Comparison of ENCODE assay signal across 19 cellular contexts in genomic region chr10:118844731-118845573, GRCh38.
DNase-seq lines count a peak whose midpoint lies in the region; ATAC-seq and TF ChIP-seq lines count a peak whose summit lies in the region.
"Had no signal": no experiment of that assay in that cellular context is flagged by ENCODE, and none has a peak within 500 bp of the region (broad histone marks: within the 10 kb centered on the region; RNA-seq: fewer than 3 reads in every experiment).

No MANE protein-coding gene starts in this region.

- no peak for TF ChIP-seq CTCF in SK-N-SH (IDR thresholded peaks at IDR 0.05)
- no peak for TF ChIP-seq CTCF in smooth muscle cell (IDR thresholded peaks at IDR 0.05; ENCODE audit: borderline replicate concordance, insufficient read depth, poor library complexity, severe bottlenecking)
- no peak for TF ChIP-seq CTCF in ovary (IDR thresholded peaks at IDR 0.05)

- H4K20me1 ChIP-seq in SK-N-SH (ENCODE audit: insufficient read depth) (no peaks in the 10 kb centered on the region), smooth muscle cell (ENCODE audit: low read depth) (no peaks in the 10 kb centered on the region)

- TF ChIP-seq RAD21 in SK-N-SH (IDR thresholded peaks at IDR 0.05; ENCODE audit: low read length) = no peak

- H3K4me1 ChIP-seq in SK-N-SH (ENCODE audit: control insufficient read depth in 1 of 2, insufficient read depth in 2 of 2, low read depth in 1 of 2, low read length in 1 of 2) = no peaks in the 10 kb centered on the region
- no peaks in the 10 kb centered on the region for H3K4me1 ChIP-seq in smooth muscle cell (ENCODE audit: low read depth)
- H3K4me1 ChIP-seq in ovary (ENCODE audit: insufficient read depth) = no peaks in the 10 kb centered on the region
- H3K4me1 ChIP-seq: gastroesophageal sphincter had no signal

- no peak for TF ChIP-seq EP300 in SK-N-SH (IDR thresholded peaks at IDR 0.05; ENCODE audit: borderline replicate concordance in 1 of 2, low read depth in 1 of 2, low read length in 1 of 2)
- no peak for TF ChIP-seq EP300 in ovary (IDR thresholded peaks at IDR 0.05)

- POLR2A ChIA-PET in SK-N-SH (lab: Yijun Ruan, JAX) = no interaction called here

- no peaks in the 10 kb centered on the region for H3F3A ChIP-seq in SK-N-SH (replicated peaks; ENCODE audit: insufficient read depth)
- H3F3A ChIP-seq in smooth muscle cell (ENCODE audit: low read depth) = no peaks in the 10 kb centered on the region

- no peaks in the 10 kb centered on the region for H3K9me3 ChIP-seq in SK-N-SH
- no peaks in the 10 kb centered on the region for H3K9me3 ChIP-seq in smooth muscle cell (replicated peaks; ENCODE audit: low read depth)
- no peaks in the 10 kb centered on the region for H3K9me3 ChIP-seq in ovary
- H3K9me3 ChIP-seq: gastroesophageal sphincter had no signal

- no peak overlapping the region for H3K9ac ChIP-seq in SK-N-SH
- H3K9ac ChIP-seq in smooth muscle cell (ENCODE audit: low read depth) = no peak overlapping the region

- H3K9me2 ChIP-seq in SK-N-SH = no peaks in the 10 kb centered on the region

- CTCF ChIA-PET in SK-N-SH (lab: Yijun Ruan, JAX) = interaction anchor here (1.2 kb wide), 1 partner anchor 276 kb away, joined by 3 read pairs; no protein-coding TSS in a partner anchor

- TF ChIP-seq POLR2A in ovary (IDR thresholded peaks at IDR 0.05) = no peak

- H3K4me3 ChIP-seq in SK-N-SH (ENCODE audit: low read depth in 2 of 2, low read length in 1 of 2) (no peak overlapping the region), smooth muscle cell (no peak overlapping the region), ovary (no peak overlapping the region)
- H3K4me3 ChIP-seq: gastroesophageal sphincter had no signal

- H2AFZ ChIP-seq in SK-N-SH (ENCODE audit: low read depth) = no peak overlapping the region
- H2AFZ ChIP-seq in smooth muscle cell (ENCODE audit: low read depth) = no peak overlapping the region

- WGBS in SK-N-SH (ENCODE audit: low lambda C conversion rate) = 50% methylated on average over 7 of the region's 7 CpGs
- WGBS in smooth muscle cell (ENCODE audit: low lambda C conversion rate) = 38% methylated on average over 7 of the region's 7 CpGs
- WGBS in ovary, 3 donors = 25 to 29% (median 29%) methylated on average over 7 of the region's 7 CpGs

- DNase-seq in SK-N-SH (no peak), amniotic epithelial cell (ENCODE audit: low read depth) (peak; percentile 91), islet precursor cell (peak; percentile 21), smooth muscle cell (lab: John Stamatoyannopoulos, UW; ENCODE audit: unreplicated experiment) (no peak), ovary (no peak), putamen (ENCODE audit: low spot score) (no peak), activated gamma-delta T cell treated with Interleukin-2 at 50 U/mL for 16 hours (no peak)
- DNase-seq: activated CD4-positive, CD25-positive, alpha-beta regulatory T cell; activated naive CD4-positive, alpha-beta T cell treated with anti-CD3 and anti-CD28 coated beads for 36 hours; DND-41; effector memory CD4-positive, alpha-beta T cell; NCI-H1694; NCI-H524; T-helper 1 cell; trophoblast cell had no signal

- H3K79me2 ChIP-seq in SK-N-SH (ENCODE audit: insufficient read depth) (no peaks in the 10 kb centered on the region), smooth muscle cell (ENCODE audit: low read depth) (no peaks in the 10 kb centered on the region)

- no peak for ATAC-seq in SK-N-SH treated with all-trans-retinoic acid at 6 μM for 48 hours
- ATAC-seq: gastroesophageal sphincter; stimulated activated effector memory CD8-positive, alpha-beta T cell treated with anti-CD3 and anti-CD28 coated beads, Interleukin-12 subunit alpha, Interleukin-12 subunit beta, amount 100 ng/mL, for 72 hours had no signal

- intact Hi-C loops in ovary (cut with DNase I) = no loop called here

- H3K36me3 ChIP-seq in SK-N-SH (replicated peaks in 1 of 2; ENCODE audit: control insufficient read depth in 1 of 2, insufficient read depth in 2 of 2, low read length in 1 of 2) (no peaks in the 10 kb centered on the region), smooth muscle cell (ENCODE audit: low read depth) (no peaks in the 10 kb centered on the region), ovary (no peaks in the 10 kb centered on the region)
- H3K36me3 ChIP-seq: gastroesophageal sphincter had no signal

- no peak overlapping the region for H3K4me2 ChIP-seq in SK-N-SH
- H3K4me2 ChIP-seq in smooth muscle cell = peak overlapping the region; percentile 49

- no peak overlapping the region for H3K27ac ChIP-seq in SK-N-SH (ENCODE audit: low read depth in 2 of 2, low read length in 1 of 2)
- H3K27ac ChIP-seq in smooth muscle cell (ENCODE audit: low read depth) = peak overlapping the region; percentile 69
- no peak overlapping the region for H3K27ac ChIP-seq in ovary
- H3K27ac ChIP-seq: C4-2B, gastroesophageal sphincter had no signal

- H3K27me3 ChIP-seq in SK-N-SH (ENCODE audit: insufficient read depth) (no peaks in the 10 kb centered on the region), smooth muscle cell (ENCODE audit: low read depth) (no peaks in the 10 kb centered on the region), ovary (no peaks in the 10 kb centered on the region)
- H3K27me3 ChIP-seq: gastroesophageal sphincter had no signal

TF ChIP-seq in SK-N-SH treated with all-trans-retinoic acid at 6 μM for 48 hours, 23 proteins besides CTCF, POLR2A, EP300 and RAD21:
- TF ChIP-seq PPARA (CRISPR knock-in tag; IDR thresholded peaks at IDR 0.05; ENCODE audit: borderline replicate concordance) (no peak), ISL1 (CRISPR knock-in tag; IDR thresholded peaks at IDR 0.05) (peak; percentile 43; the same call in 1 of the 2 replicates)

TF ChIP-seq in SK-N-SH, 30 proteins besides CTCF, POLR2A, EP300 and RAD21:
- TF ChIP-seq TEAD4 (IDR thresholded peaks at IDR 0.05; ENCODE audit: borderline replicate concordance, insufficient read depth) (no peak), GATA2 (CRISPR knock-in tag; IDR thresholded peaks at IDR 0.05) (no peak), RFX5 (IDR thresholded peaks at IDR 0.05; ENCODE audit: low read length) (no peak), PBX3 (IDR thresholded peaks at IDR 0.05) (no peak), RXRA (IDR thresholded peaks at IDR 0.05; ENCODE audit: borderline replicate concordance, low read depth) (no peak), USF2 (IDR thresholded peaks at IDR 0.05; ENCODE audit: borderline replicate concordance, low read depth, low read length) (no peak), SMC3 (IDR thresholded peaks at IDR 0.05; ENCODE audit: low read depth, low read length) (no peak), FOXM1 (IDR thresholded peaks at IDR 0.05; ENCODE audit: low read depth) (no peak), MEF2A (IDR thresholded peaks at IDR 0.05; ENCODE audit: borderline replicate concordance, low read depth) (no peak), SIN3A (IDR thresholded peaks at IDR 0.05; ENCODE audit: borderline replicate concordance, low read depth, low read length) (no peak), POLR2AphosphoS5 (IDR thresholded peaks at IDR 0.05; ENCODE audit: low read depth, low read length) (no peak), NRF1 (IDR thresholded peaks at IDR 0.05; ENCODE audit: low read depth, low read length) (no peak), JUND (IDR thresholded peaks at IDR 0.05) (no peak), IRF3 (IDR thresholded peaks at IDR 0.05; ENCODE audit: low read depth, low read length) (no peak), TAF1 (IDR thresholded peaks at IDR 0.05; ENCODE audit: borderline replicate concordance, low read depth, low read length) (no peak), YY1 (IDR thresholded peaks at IDR 0.05; ENCODE audit: low read depth) (no peak), NFIC (IDR thresholded peaks at IDR 0.05; ENCODE audit: borderline replicate concordance) (no peak), MAX (IDR thresholded peaks at IDR 0.05; ENCODE audit: low read depth) (no peak), ELF1 (IDR thresholded peaks at IDR 0.05) (no peak)

Comparison
In these comparisons a context has a peak if more than half of its experiments do, and no peak if none do; other contexts are left out.
1. DNase-seq: peak in amniotic epithelial cell (single experiment) and islet precursor cell (single experiment); none in SK-N-SH (single experiment), smooth muscle cell (single experiment), ovary (0 of 5), putamen (single experiment) and activated gamma-delta T cell treated with Interleukin-2 at 50 U/mL for 16 hours (single experiment).